ENCODE assay signal across 21 cellular contexts in genomic region chr5:119022773-119023172, GRCh38.
"Had no signal": no experiment of that assay in that cellular context is flagged by ENCODE, and none has a peak within 500 bp of the region (broad histone marks: within the 10 kb centered on the region; RNA-seq: fewer than 3 reads in every experiment).

No MANE protein-coding gene starts in this region.

- DNase-seq: activated T-cell treated with anti-CD3 and anti-CD28 coated beads, Interleukin-2, amount 50 U/mL, for 24 hours; colonic mucosa; endodermal cell; heart left ventricle; islet precursor cell; left cardiac atrium; nephron progenitor cell; stimulated activated CD4-positive, alpha-beta T cell treated with anti-CD3 and anti-CD28 coated beads, Interleukin-1b, Interleukin-23, amount 100 ng/mL, for 48 hours; T-helper 1 cell; T-helper 9 cell; testis; trophoblast cell; uterus had no signal

- H3K9me3 Mint-ChIP-seq: activated T-cell treated with anti-CD3 and anti-CD28 coated beads, Interleukin-2, amount 50 U/mL, for 24 hours; activated T-helper 17 cell treated with anti-CD3 and anti-CD28 coated beads, Interleukin-2, amount 50 U/mL, for 72 hours; central memory CD8-positive, alpha-beta T cell; memory B cell had no signal

- H3K4me1 Mint-ChIP-seq: activated T-helper 17 cell treated with anti-CD3 and anti-CD28 coated beads, Interleukin-2, amount 50 U/mL, for 72 hours; central memory CD8-positive, alpha-beta T cell had no signal

- H3K4me3 ChIP-seq: breast epithelium, colonic mucosa, heart left ventricle, testis, uterus had no signal

- H3K27me3 ChIP-seq: breast epithelium, colonic mucosa, heart left ventricle, testis, uterus had no signal

- H3K9me3 ChIP-seq: breast epithelium, colonic mucosa, testis, uterus had no signal

- H3K4me3 Mint-ChIP-seq: activated CD4-positive, alpha-beta T cell treated with anti-CD3 and anti-CD28 coated beads, Interleukin-2, amount 10 ng/mL, durations not matched to agents 24 days and 14 days; activated T-cell treated with anti-CD3 and anti-CD28 coated beads, Interleukin-2, amount 50 U/mL, for 24 hours; activated T-helper 17 cell treated with anti-CD3 and anti-CD28 coated beads, Interleukin-2, amount 50 U/mL, for 72 hours; central memory CD8-positive, alpha-beta T cell; endodermal cell; nephron progenitor cell had no signal

- H3K36me3 ChIP-seq: breast epithelium, colonic mucosa, heart left ventricle, uterus had no signal

- H3K4me1 ChIP-seq: breast epithelium, colonic mucosa, parathyroid adenoma, testis, uterus had no signal

- H3K27ac ChIP-seq: breast epithelium, colonic mucosa, epithelial cell of prostate, heart left ventricle, parathyroid adenoma, testis, uterus had no signal

- H3K27ac Mint-ChIP-seq: activated naive CD4-positive, alpha-beta T cell treated with anti-CD3 and anti-CD28 coated beads, Interleukin-2, amount 50 U/mL, for 72 hours; activated T-cell treated with anti-CD3 and anti-CD28 coated beads, Interleukin-2, amount 50 U/mL, for 24 hours; activated T-helper 17 cell treated with anti-CD3 and anti-CD28 coated beads, Interleukin-2, amount 50 U/mL, for 72 hours; endodermal cell; nephron progenitor cell had no signal

- ATAC-seq: activated naive CD4-positive, alpha-beta T cell treated with anti-CD3 and anti-CD28 coated beads, Interleukin-2, amount 50 U/mL, for 72 hours; activated T-helper 17 cell treated with anti-CD3 and anti-CD28 coated beads, Interleukin-2, amount 50 U/mL, for 72 hours; heart left ventricle; left cardiac atrium had no signal

- H3K27me3 Mint-ChIP-seq: activated T-cell treated with anti-CD3 and anti-CD28 coated beads, Interleukin-2, amount 50 U/mL, for 24 hours; activated T-helper 17 cell treated with anti-CD3 and anti-CD28 coated beads, Interleukin-2, amount 50 U/mL, for 72 hours; central memory CD8-positive, alpha-beta T cell; memory B cell had no signal
